Comparison of ENCODE assay signal across 10 cellular contexts in genomic region chr12:50563434-50563787, GRCh38.
"Had no signal": no experiment of that assay in that cellular context is flagged by ENCODE, and none has a peak within 500 bp of the region (broad histone marks: within the 10 kb centered on the region; RNA-seq: fewer than 3 reads in every experiment).

No MANE protein-coding gene starts in this region.

- H3K27ac Mint-ChIP-seq: activated naive CD4-positive, alpha-beta T cell treated with anti-CD3 and anti-CD28 coated beads, Interleukin-2, amount 10 ng/mL, durations not matched to agents 7 days and 5 days had no signal

- H3K36me3 ChIP-seq: gastrocnemius medialis, heart left ventricle, transverse colon had no signal

- H3K9ac ChIP-seq: parathyroid adenoma had no signal

- H3K9me3 ChIP-seq: gastrocnemius medialis, heart left ventricle, transverse colon had no signal

- H3K4me3 Mint-ChIP-seq: activated naive CD4-positive, alpha-beta T cell treated with anti-CD3 and anti-CD28 coated beads, Interleukin-2, amount 10 ng/mL, durations not matched to agents 7 days and 5 days had no signal

- H3K4me3 ChIP-seq: gastrocnemius medialis, heart left ventricle, transverse colon had no signal

- DNase-seq: activated CD4-positive, alpha-beta T cell treated with anti-CD3 and anti-CD28 coated beads, Interleukin-2, amount 50 U/mL, for 1 hour; activated naive CD4-positive, alpha-beta T cell treated with anti-CD3 and anti-CD28 coated beads, Interleukin-2, amount 10 ng/mL, durations not matched to agents 7 days and 5 days; gastrocnemius medialis; heart left ventricle; left cardiac atrium; naive thymus-derived CD4-positive, alpha-beta T cell; stimulated activated naive CD4-positive, alpha-beta T cell; transverse colon had no signal

- ATAC-seq: gastrocnemius medialis; heart left ventricle; left cardiac atrium; naive thymus-derived CD4-positive, alpha-beta T cell had no signal

- H3K9me3 Mint-ChIP-seq: activated naive CD4-positive, alpha-beta T cell treated with anti-CD3 and anti-CD28 coated beads, Interleukin-2, amount 10 ng/mL, durations not matched to agents 7 days and 5 days; activated T-helper 2 cell treated with anti-CD3 and anti-CD28 coated beads, Interferon-gamma antibody, Interleukin-2, Interleukin-4, amounts not matched to agents 10 μg/mL and 5 μg/mL and 100 μg/mL, durations not matched to agents 14 hours and 24 hours and 36 hours; naive thymus-derived CD4-positive, alpha-beta T cell had no signal

- H3K27me3 Mint-ChIP-seq: activated naive CD4-positive, alpha-beta T cell treated with anti-CD3 and anti-CD28 coated beads, Interleukin-2, amount 10 ng/mL, durations not matched to agents 7 days and 5 days; naive thymus-derived CD4-positive, alpha-beta T cell had no signal

- H2AFZ ChIP-seq: parathyroid adenoma had no signal

- H3K27ac ChIP-seq: gastrocnemius medialis, parathyroid adenoma, transverse colon had no signal

- H3K27me3 ChIP-seq: gastrocnemius medialis, heart left ventricle, transverse colon had no signal
